ENCODE assay signal across 21 cellular contexts in genomic region chr4:8786166-8786565, GRCh38.
DNase-seq lines count a peak whose midpoint lies in the region; ATAC-seq and TF ChIP-seq lines count a peak whose summit lies in the region.
"Had no signal": no experiment of that assay in that cellular context is flagged by ENCODE, and none has a peak within 500 bp of the region (broad histone marks: within the 10 kb centered on the region; RNA-seq: fewer than 3 reads in every experiment).

No MANE protein-coding gene starts in this region.

- no peaks in the 10 kb centered on the region for H3K79me2 ChIP-seq in trophoblast cell (ENCODE audit: control insufficient read depth, insufficient read depth, low read length, poor library complexity)

- H2BK12ac ChIP-seq in trophoblast cell (ENCODE audit: low read length): no peak overlapping the region

- H3K4me2 ChIP-seq in trophoblast cell (ENCODE audit: low read length): no peak overlapping the region
- H3K4me2 ChIP-seq: BLaER1 had no signal

- H2AK5ac ChIP-seq in trophoblast cell (ENCODE audit: low read length): no peak overlapping the region

- no peak overlapping the region for H4K8ac ChIP-seq in trophoblast cell (ENCODE audit: low read depth, low read length)

- no peaks in the 10 kb centered on the region for H3K79me1 ChIP-seq in trophoblast cell (ENCODE audit: low read length)

- no peak overlapping the region for H3K14ac ChIP-seq in trophoblast cell (ENCODE audit: low read length)

- H3K4me3 ChIP-seq in H7 (ENCODE audit: insufficient read depth, low read depth, low read length): no peak overlapping the region
- H3K4me3 ChIP-seq in NT2/D1 (ENCODE audit: insufficient read length, low read depth): no peak overlapping the region
- H3K4me3 ChIP-seq in trophoblast cell (ENCODE audit: low read depth, low read length): peak overlapping the region; percentile 2
- H3K4me3 ChIP-seq: BLaER1, GM12878 had no signal

- H3K27me3 ChIP-seq in H7 (ENCODE audit: control insufficient read depth, insufficient read depth, low read length): no peaks in the 10 kb centered on the region
- H3K27me3 ChIP-seq in NT2/D1 (ENCODE audit: insufficient read depth, insufficient read length): peaks cover 3% of the 10 kb centered on the region
- H3K27me3 ChIP-seq in trophoblast cell (ENCODE audit: insufficient read depth, low read length): no peaks in the 10 kb centered on the region
- no peaks in the 10 kb centered on the region for H3K27me3 ChIP-seq in foreskin keratinocyte
- H3K27me3 ChIP-seq: BE2C, BLaER1 had no signal

- no peak overlapping the region for H3K23ac ChIP-seq in trophoblast cell (ENCODE audit: low read length)

- no peak overlapping the region for H2BK120ac ChIP-seq in trophoblast cell (ENCODE audit: insufficient read depth, low read length, poor library complexity)

- no peak overlapping the region for H3K27ac ChIP-seq in trophoblast cell (ENCODE audit: low read depth, low read length)
- no peak overlapping the region for H3K27ac ChIP-seq in foreskin keratinocyte
- H3K27ac ChIP-seq: BLaER1 had no signal

- no peak overlapping the region for H2BK5ac ChIP-seq in trophoblast cell (ENCODE audit: low read depth, low read length, poor library complexity)

- no peaks in the 10 kb centered on the region for H3K36me3 ChIP-seq in H7 (replicated peaks; ENCODE audit: control insufficient read depth, insufficient read depth, low read length)
- H3K36me3 ChIP-seq in NT2/D1 (ENCODE audit: insufficient read depth, insufficient read length, low read length): no peaks in the 10 kb centered on the region
- no peaks in the 10 kb centered on the region for H3K36me3 ChIP-seq in trophoblast cell (ENCODE audit: control insufficient read depth in 1 of 2, insufficient read depth in 2 of 2, low read length in 2 of 2)
- H3K36me3 ChIP-seq: BE2C, BLaER1 had no signal

- DNase-seq in H7: peak; percentile 57
- no peak for DNase-seq in NT2/D1 (ENCODE audit: low read depth, low spot score)
- no peak for DNase-seq in trophoblast cell
- no peak for DNase-seq in foreskin keratinocyte
- no peak for DNase-seq in NCI-H82 (lab: John Stamatoyannopoulos, UW)
- DNase-seq: 8988T; ACHN; BE2C; C1 segment of cervical spinal cord; CD4-positive, CD25-positive, alpha-beta regulatory T cell; CD8-positive, alpha-beta memory T cell; COR-L47; DMS 273 treated with DMSO at 0.1 percent for 48 hours; DMS153; DMS53; DMS79; DND-41; EL; GDM1 had no signal

- H2AFZ ChIP-seq in trophoblast cell (ENCODE audit: insufficient read depth, low read length, poor library complexity): no peak overlapping the region

- no peak overlapping the region for H3K18ac ChIP-seq in trophoblast cell (ENCODE audit: low read length)

- H4K12ac ChIP-seq in trophoblast cell (ENCODE audit: low read depth, low read length): no peak overlapping the region

- H3K4me1 ChIP-seq in NT2/D1 (ENCODE audit: insufficient read depth, insufficient read length) (peaks cover 3% of the 10 kb centered on the region), trophoblast cell (ENCODE audit: control insufficient read depth in 1 of 2, insufficient read depth in 2 of 2, low read length in 2 of 2) (no peaks in the 10 kb centered on the region), foreskin keratinocyte (no peaks in the 10 kb centered on the region)
- H3K4me1 ChIP-seq: BE2C had no signal

- H3K9ac ChIP-seq in NT2/D1 (ENCODE audit: insufficient read length, low read depth): peak overlapping the region; percentile 18
- H3K9ac ChIP-seq in trophoblast cell (ENCODE audit: low read length): no peak overlapping the region
- H3K9ac ChIP-seq: BLaER1 had no signal

- WGBS in trophoblast cell (ENCODE audit: extremely low coverage, insufficient coverage, insufficient read length): no CpG with 5 or more reads among the region's 16 CpGs

- no peaks in the 10 kb centered on the region for H3K9me3 ChIP-seq in NT2/D1 (ENCODE audit: insufficient read depth, low read length)
- peaks cover 10% of the 10 kb centered on the region for H3K9me3 ChIP-seq in trophoblast cell (ENCODE audit: insufficient read depth, low read depth, low read length)
- H3K9me3 ChIP-seq: BE2C, BLaER1 had no signal

- H4K91ac ChIP-seq in trophoblast cell (ENCODE audit: low read depth, low read length): no peak overlapping the region

- ATAC-seq in foreskin keratinocyte: no peak
- ATAC-seq: GM12878 had no signal

- no peak for TF ChIP-seq CTCF in foreskin keratinocyte (conservative IDR thresholded peaks at IDR 0.05)

- no peak overlapping the region for H3K4ac ChIP-seq in trophoblast cell (ENCODE audit: low read depth, low read length)
